8 cellular contexts compared by ENCODE assay signal in the genomic region with DNA sequence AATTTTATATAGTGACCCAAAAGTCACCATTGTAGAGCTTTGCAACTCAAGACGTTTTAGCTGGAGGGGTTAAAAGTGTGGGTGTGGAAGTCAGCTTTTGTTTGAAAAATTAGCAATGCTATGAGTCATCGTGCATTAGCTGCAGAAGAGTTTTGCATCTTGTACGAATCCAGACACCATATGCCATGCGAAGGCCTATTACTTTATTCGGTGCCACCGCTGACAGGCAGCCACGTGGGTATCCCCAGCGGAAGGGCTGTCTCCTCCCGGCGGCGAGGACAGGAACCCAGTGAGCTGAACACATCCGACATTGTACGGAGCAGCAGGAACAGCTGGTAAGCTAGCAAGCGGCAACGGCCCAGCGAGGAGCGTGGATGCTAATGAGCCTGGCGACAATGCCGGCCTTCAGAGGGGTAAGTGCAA.
DNase-seq lines count a peak whose midpoint lies in the region; ATAC-seq and TF ChIP-seq lines count a peak whose summit lies in the region.

No MANE protein-coding gene starts in this region.

- DNase-seq in MCF 10A (ENCODE audit: unreplicated experiment), result peak; percentile 68
- DNase-seq in breast epithelium (ENCODE audit: low spot score in 2 of 2), result no peak
- peak; percentile 74 for DNase-seq in NCI-H774 (lab: John Stamatoyannopoulos, UW)
- peak; percentile 56 for DNase-seq in activated effector memory CD4-positive, alpha-beta T cell treated with Interleukin-2 at 50 U/mL for 16 hours
- DNase-seq in germinal center (ENCODE audit: low spot score), result peak; percentile 80
- peak; percentile 99 for DNase-seq in pons (ENCODE audit: low spot score)
- DNase-seq in KG1 (lab: John Stamatoyannopoulos, UW), result no peak

- no peaks in the 10 kb centered on the region for H3K9me3 ChIP-seq in breast epithelium

- peak; percentile 77 for ATAC-seq in HG03025 (IDR thresholded peaks at IDR 0.05; ENCODE audit: low FRiP score, unreplicated experiment)

- H3K4me3 Mint-ChIP-seq in MCF 10A (ENCODE audit: unreplicated experiment), result no peak overlapping the region

- peaks cover 11% of the 10 kb centered on the region for H3K36me3 Mint-ChIP-seq in MCF 10A (ENCODE audit: insufficient read depth, unreplicated experiment)

- POLR2A ChIA-PET in MCF 10A (lab: Yijun Ruan, JAX), result interaction anchor here (0.7 to 1.6 kb wide), 5 partner anchors 10 to 142 kb away, joined by 3 to 4 read pairs (median 3); no protein-coding TSS in a partner anchor

- peaks cover 8% of the 10 kb centered on the region for H3K4me1 Mint-ChIP-seq in MCF 10A (ENCODE audit: insufficient read depth, unreplicated experiment)

- H3K27me3 Mint-ChIP-seq in MCF 10A (ENCODE audit: insufficient read depth, unreplicated experiment), result no peaks in the 10 kb centered on the region

- no peak overlapping the region for H3K27ac Mint-ChIP-seq in MCF 10A (ENCODE audit: low read depth, unreplicated experiment)

- TF ChIP-seq POLR2A in breast epithelium (IDR thresholded peaks at IDR 0.05), result no peak

- TF ChIP-seq CTCF in MCF 10A (IDR thresholded peaks at IDR 0.05; ENCODE audit: unreplicated experiment) (no peak), breast epithelium (IDR thresholded peaks at IDR 0.05) (no peak)

- no peak overlapping the region for H3K27ac ChIP-seq in breast epithelium

- no peaks in the 10 kb centered on the region for H3K27me3 ChIP-seq in breast epithelium

- H3K36me3 ChIP-seq in breast epithelium, result no peaks in the 10 kb centered on the region

- BruUV-seq in MCF 10A (replicated peaks; lab: Mats Ljungman, UMichigan), result no TSS peak

- no peaks in the 10 kb centered on the region for H3K9me3 Mint-ChIP-seq in MCF 10A (ENCODE audit: unreplicated experiment)

- intact Hi-C loops in MCF 10A (cut with micrococcal nuclease) (no loop called here), breast epithelium (cut with DNase I; ENCODE audit: low total_unique reads) (loop anchor here (5.0 kb wide), 1 partner anchor 310 kb away; no protein-coding TSS in a partner anchor)

- H3K4me3 ChIP-seq in breast epithelium, result peak overlapping the region in 1 of 3 donors; percentile 32

- H3K4me1 ChIP-seq in breast epithelium, result no peaks in the 10 kb centered on the region

- CTCF ChIA-PET in MCF 10A (lab: Yijun Ruan, JAX), result interaction anchor here (0.7 to 3.7 kb wide), 6 partner anchors 11 to 368 kb away, joined by 3 to 14 read pairs (median 6); no protein-coding TSS in a partner anchor

Comparison
In these comparisons a context has a peak if more than half of its experiments do, and no peak if none do; other contexts are left out.
1. DNase-seq: peak in MCF 10A (single experiment), NCI-H774 (single experiment), activated effector memory CD4-positive, alpha-beta T cell treated with Interleukin-2 at 50 U/mL for 16 hours (single experiment), germinal center (single experiment) and pons (single experiment); none in breast epithelium (0 of 2) and KG1 (single experiment).